13 cellular contexts compared by ENCODE assay signal in the genomic region with DNA sequence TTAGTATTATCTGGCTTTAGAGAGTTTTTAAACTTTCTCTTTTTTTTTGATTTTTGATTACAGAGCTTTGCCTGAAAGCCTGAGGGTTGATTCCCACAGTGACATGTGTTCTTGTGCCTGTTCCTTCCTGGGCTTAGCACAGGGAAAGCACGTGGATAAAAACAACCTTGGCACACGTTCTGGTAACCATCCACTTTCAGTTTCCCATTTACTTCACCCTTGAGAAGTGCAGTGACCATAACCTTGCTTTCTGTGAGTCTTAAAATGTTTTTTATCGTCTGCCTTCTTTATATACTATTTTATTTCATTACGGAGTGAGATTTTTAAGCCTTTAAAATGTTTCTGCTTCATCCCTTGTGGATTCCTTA. TPM values are rescaled to one million over a fixed set of nuclear protein-coding genes. Genes with fewer than 3 reads are reported as not detected.
DNase-seq lines count a peak whose midpoint lies in the region; ATAC-seq and TF ChIP-seq lines count a peak whose summit lies in the region.
"Had no signal": no experiment of that assay in that cellular context is flagged by ENCODE, and none has a peak within 500 bp of the region (broad histone marks: within the 10 kb centered on the region; RNA-seq: fewer than 3 reads in every experiment).

No MANE protein-coding gene starts in this region.

- H3K9me3 ChIP-seq in WERI-Rb-1 (ENCODE audit: severe bottlenecking): no peaks in the 10 kb centered on the region
- H3K9me3 ChIP-seq in MM.1S (replicated peaks; ENCODE audit: insufficient read depth, low read length): no peaks in the 10 kb centered on the region
- H3K9me3 ChIP-seq: BLaER1 had no signal

- DNase-seq in G401 (ENCODE audit: low spot score) (peak; percentile 9), iris pigment epithelial cell (ENCODE audit: low read depth) (peak; percentile 55), WERI-Rb-1 (no peak), MM.1S (no peak), cerebellar nuclear complex (lab: John Stamatoyannopoulos, UW) (no peak)
- DNase-seq: activated naive CD8-positive, alpha-beta T cell treated with anti-CD3 and anti-CD28 coated beads, Interleukin-2, amount 50 U/mL, for 24 hours; NCI-H187; nephron progenitor cell had no signal

- H3K9me3 Mint-ChIP-seq in IgD-negative memory B cell: peaks cover 0 to 8% (median 5%) of the 10 kb centered on the region in 3 donors

- H3K27ac Mint-ChIP-seq in IgD-negative memory B cell: no peak overlapping the region
- H3K27ac Mint-ChIP-seq: activated naive CD8-positive, alpha-beta T cell treated with anti-CD3 and anti-CD28 coated beads, Interleukin-2, amount 50 U/mL, for 24 hours; nephron progenitor cell had no signal

- in situ Hi-C loops in G401 (cut with HindIII; ENCODE audit: low sequenced_read_pairs): no loop called here

- no peaks in the 10 kb centered on the region for H4K20me1 ChIP-seq in MM.1S (ENCODE audit: insufficient read depth, low read length)
- H4K20me1 ChIP-seq: BLaER1 had no signal

- TF ChIP-seq CTCF in WERI-Rb-1 (IDR thresholded peaks at IDR 0.05; ENCODE audit: low read depth, low read length): no peak
- TF ChIP-seq CTCF in MM.1S (IDR thresholded peaks at IDR 0.05; ENCODE audit: low read length): no peak

- peak; percentile 34 for ATAC-seq in GM21447 (IDR thresholded peaks at IDR 0.05; ENCODE audit: unreplicated experiment)
- no peak for ATAC-seq in HG02970 (IDR thresholded peaks at IDR 0.05; ENCODE audit: low FRiP score, unreplicated experiment)

- H3K4me1 ChIP-seq in MM.1S (ENCODE audit: low read length): no peaks in the 10 kb centered on the region

- peak overlapping the region in 3 of 4 donors; percentile 25 to 73 (median 27) for H3K4me3 Mint-ChIP-seq in IgD-negative memory B cell
- H3K4me3 Mint-ChIP-seq: activated naive CD8-positive, alpha-beta T cell treated with anti-CD3 and anti-CD28 coated beads, Interleukin-2, amount 50 U/mL, for 24 hours; nephron progenitor cell had no signal

- no peak overlapping the region for H3K4me2 ChIP-seq in MM.1S (ENCODE audit: low read depth, low read length)
- H3K4me2 ChIP-seq: BLaER1 had no signal

- no peak overlapping the region for H2AFZ ChIP-seq in MM.1S (ENCODE audit: low read length)

- no peak overlapping the region for H3K9ac ChIP-seq in MM.1S (ENCODE audit: low read length)
- H3K9ac ChIP-seq: BLaER1 had no signal

- H3K36me3 Mint-ChIP-seq in IgD-negative memory B cell: peaks cover 3% of the 10 kb centered on the region

- H3K27me3 ChIP-seq in WERI-Rb-1 (ENCODE audit: insufficient read depth, low read depth, severe bottlenecking) (no peaks in the 10 kb centered on the region), MM.1S (replicated peaks; ENCODE audit: insufficient read depth, low read length) (no peaks in the 10 kb centered on the region)
- H3K27me3 ChIP-seq: BLaER1 had no signal

- no peaks in the 10 kb centered on the region for H3K36me3 ChIP-seq in WERI-Rb-1
- no peaks in the 10 kb centered on the region for H3K36me3 ChIP-seq in MM.1S (replicated peaks; ENCODE audit: insufficient read depth, low read length)
- H3K36me3 ChIP-seq: BLaER1 had no signal

- H3K27me3 Mint-ChIP-seq in IgD-negative memory B cell: no peaks in the 10 kb centered on the region

- H3K27ac ChIP-seq in WERI-Rb-1: no peak overlapping the region
- no peak overlapping the region for H3K27ac ChIP-seq in MM.1S (ENCODE audit: low read length)
- H3K27ac ChIP-seq: BLaER1 had no signal

- no peaks in the 10 kb centered on the region for H3F3A ChIP-seq in MM.1S (ENCODE audit: insufficient read depth, low read length)

- H3K4me1 Mint-ChIP-seq in IgD-negative memory B cell: peaks cover 11 to 17% (median 11%) of the 10 kb centered on the region in 3 donors
- H3K4me1 Mint-ChIP-seq: nephron progenitor cell had no signal

- no peaks in the 10 kb centered on the region for H3K9me2 ChIP-seq in MM.1S (replicated peaks; ENCODE audit: insufficient read depth, low read length)

- H3K4me3 ChIP-seq in WERI-Rb-1 (ENCODE audit: low read depth, low read length) (no peak overlapping the region), MM.1S (ENCODE audit: low read length) (no peak overlapping the region)
- H3K4me3 ChIP-seq: BLaER1 had no signal

- H3K79me2 ChIP-seq in MM.1S (ENCODE audit: low read length): no peaks in the 10 kb centered on the region

RNA-seq across cellular contexts. Expression of gene CD226, which starts 11.5 kb away (rescaled TPM):
- 0.07 and 0.31 TPM in 2 replicates for total RNA-seq in G401 (2014; rRNA removed; shearing (Covaris generic))
- polyA plus RNA-seq in IgD-negative memory B cell: 3.8 TPM
- total RNA-seq: H1 had no signal
- polyA plus RNA-seq: H1 had no signal

Comparison
In these comparisons a context has a peak if more than half of its experiments do, and no peak if none do; other contexts are left out.
1. DNase-seq: peak in G401 (single experiment) and iris pigment epithelial cell (single experiment); none in WERI-Rb-1 (single experiment), MM.1S (single experiment) and cerebellar nuclear complex (0 of 2).